ENCODE assay signal across 3 cellular contexts in genomic region chr2:174015428-174015827, GRCh38.
TF ChIP-seq lines count a peak whose summit lies in the region.

No MANE protein-coding gene starts in this region.

TF ChIP-seq in HepG2, 621 proteins besides CTCF, POLR2A, EP300 and RAD21 (continues in another document):
- TF ChIP-seq ATF1 (CRISPR knock-in tag; IDR thresholded peaks at IDR 0.05) (no peak), SRF (IDR thresholded peaks at IDR 0.05; ENCODE audit: low read depth, low read length) (no peak), FOXK2 (IDR thresholded peaks at IDR 0.05) (no peak), MEF2D (CRISPR knock-in tag; IDR thresholded peaks at IDR 0.05) (no peak), MAFF (IDR thresholded peaks at IDR 0.05; ENCODE audit: low read depth, low read length) (peak; percentile 64), ZNF761 (CRISPR knock-in tag; conservative IDR thresholded peaks at IDR 0.05) (no peak), CBX5 (CRISPR knock-in tag; IDR thresholded peaks at IDR 0.05; ENCODE audit: borderline replicate concordance) (no peak), MTF1 (CRISPR knock-in tag; IDR thresholded peaks at IDR 0.05) (no peak), TMF1 (CRISPR knock-in tag; IDR thresholded peaks at IDR 0.05; ENCODE audit: low read depth) (no peak), ZNF407 (CRISPR knock-in tag; IDR thresholded peaks at IDR 0.05; ENCODE audit: not compliant biosample characterization) (no peak), NFKBIZ (CRISPR knock-in tag; IDR thresholded peaks at IDR 0.05) (no peak)
- TF ChIP-seq, protein P1, sequence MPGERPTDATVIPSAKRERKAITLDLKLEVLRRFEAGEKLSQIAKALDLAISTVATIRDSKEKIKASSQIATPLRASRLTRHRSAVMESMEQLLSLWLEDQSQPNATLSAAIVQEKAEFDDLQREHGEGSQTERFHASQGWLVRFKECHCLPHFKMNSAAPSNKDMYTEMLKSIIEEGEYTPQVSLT (CRISPR knock-in tag; IDR thresholded peaks at IDR 0.05; ENCODE audit: borderline replicate concordance, low read depth), result no peak

TF ChIP-seq in HEK293T, 16 proteins besides CTCF, POLR2A, EP300 and RAD21:
- no peak for TF ChIP-seq ELF4 (IDR thresholded peaks at IDR 0.05)
- TF ChIP-seq NFRKB (IDR thresholded peaks at IDR 0.05), result no peak
- TF ChIP-seq ZNF384 (IDR thresholded peaks at IDR 0.05), result no peak
- TF ChIP-seq BHLHE40 (IDR thresholded peaks at IDR 0.05; ENCODE audit: borderline replicate concordance), result no peak
- TF ChIP-seq FOXK2 (IDR thresholded peaks at IDR 0.05), result no peak
- TF ChIP-seq HDGF (IDR thresholded peaks at IDR 0.05; ENCODE audit: borderline replicate concordance), result no peak
- TF ChIP-seq, protein P2, sequence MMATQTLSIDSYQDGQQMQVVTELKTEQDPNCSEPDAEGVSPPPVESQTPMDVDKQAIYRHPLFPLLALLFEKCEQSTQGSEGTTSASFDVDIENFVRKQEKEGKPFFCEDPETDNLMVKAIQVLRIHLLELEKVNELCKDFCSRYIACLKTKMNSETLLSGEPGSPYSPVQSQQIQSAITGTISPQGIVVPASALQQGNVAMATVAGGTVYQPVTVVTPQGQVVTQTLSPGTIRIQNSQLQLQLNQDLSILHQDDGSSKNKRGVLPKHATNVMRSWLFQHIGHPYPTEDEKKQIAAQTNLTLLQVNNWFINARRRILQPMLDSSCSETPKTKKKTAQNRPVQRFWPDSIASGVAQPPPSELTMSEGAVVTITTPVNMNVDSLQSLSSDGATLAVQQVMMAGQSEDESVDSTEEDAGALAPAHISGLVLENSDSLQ (IDR thresholded peaks at IDR 0.05), result peak; percentile 33
- TF ChIP-seq L3MBTL2 (conservative IDR thresholded peaks at IDR 0.05), result no peak

TF ChIP-seq in K562, 482 proteins besides CTCF, POLR2A, EP300 and RAD21:
- TF ChIP-seq C11orf30 (IDR thresholded peaks at IDR 0.05; ENCODE audit: low read depth) (0 out of 2 replicates have a peak, but pooled peaks have one; percentile 24), ZNF23 (CRISPR knock-in tag; IDR thresholded peaks at IDR 0.05) (no peak), POLR2AphosphoS5 (IDR thresholded peaks at IDR 0.05; ENCODE audit: control insufficient read depth, insufficient read depth, low read depth, low read length) (no peak), ZNF316 (IDR thresholded peaks at IDR 0.05) (peak; percentile 74)
